Comparison of ENCODE assay signal across 23 cellular contexts in the genomic region with DNA sequence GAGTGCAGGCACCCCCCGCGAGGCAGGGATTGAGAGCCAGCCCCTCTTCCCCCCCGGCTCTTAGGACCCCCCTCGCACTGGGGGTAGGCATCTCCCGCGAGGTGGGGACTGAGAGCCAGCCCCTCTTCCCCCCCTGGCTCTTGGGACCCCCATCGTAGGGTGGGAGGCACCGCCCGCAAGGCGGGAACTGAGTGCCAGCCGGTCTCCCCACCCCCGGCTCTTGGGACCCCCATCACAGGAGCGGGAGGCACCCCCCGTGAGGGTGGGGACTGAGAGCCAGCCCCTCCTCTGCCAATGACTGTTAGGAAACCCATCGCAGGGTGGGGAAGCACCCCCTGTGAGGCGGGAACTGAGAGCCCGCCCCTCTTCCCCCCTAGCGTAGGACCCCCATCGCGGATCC.
"Had no signal": no experiment of that assay in that cellular context is flagged by ENCODE, and none has a peak within 500 bp of the region (broad histone marks: within the 10 kb centered on the region; RNA-seq: fewer than 3 reads in every experiment).

No MANE protein-coding gene starts in this region.

- H3K4me3 Mint-ChIP-seq: immature natural killer cell; memory B cell; naive thymus-derived CD4-positive, alpha-beta T cell; natural killer cell treated with Interleukin-12 subunit alpha and Interleukin-12 subunit beta and Interleukin-15 and Interleukin-18, amount 100 ng/mL, for 72 hours; stimulated activated effector memory CD8-positive, alpha-beta T cell treated with anti-CD3 and anti-CD28 coated beads, Interleukin-12 subunit alpha, Interleukin-12 subunit beta, amount 100 ng/mL, for 72 hours had no signal

- H3K4me1 Mint-ChIP-seq: immature natural killer cell; memory B cell; naive thymus-derived CD4-positive, alpha-beta T cell; stimulated activated effector memory CD8-positive, alpha-beta T cell treated with anti-CD3 and anti-CD28 coated beads, Interleukin-12 subunit alpha, Interleukin-12 subunit beta, amount 100 ng/mL, for 72 hours had no signal

- H3K9me3 ChIP-seq: ovary, testis, thyroid gland, transverse colon, upper lobe of right lung, uterus had no signal

- H3K27ac ChIP-seq: left ventricle myocardium inferior, ovary, right atrium auricular region, skin epidermis, stomach, testis, thyroid gland, transverse colon, upper lobe of right lung, uterus had no signal

- H3K36me3 ChIP-seq: left ventricle myocardium inferior, ovary, right atrium auricular region, stomach, thyroid gland, transverse colon, upper lobe of right lung, uterus had no signal

- H3K27me3 Mint-ChIP-seq: memory B cell; naive thymus-derived CD4-positive, alpha-beta T cell; natural killer cell treated with Interleukin-12 subunit alpha and Interleukin-12 subunit beta and Interleukin-15 and Interleukin-18, amount 100 ng/mL, for 72 hours; progenitor cell of endocrine pancreas had no signal

- H3K4me1 ChIP-seq: left ventricle myocardium inferior, right atrium auricular region, stomach, testis, thyroid gland, transverse colon, upper lobe of right lung, uterus had no signal

- DNase-seq: head of caudate nucleus; hypothalamus; immature natural killer cell; left ventricle myocardium inferior; midbrain; mucosa of descending colon; naive thymus-derived CD4-positive, alpha-beta T cell; ovary; stimulated activated CD4-positive, alpha-beta T cell treated with anti-CD3 and anti-CD28 coated beads, Interleukin-4, amount 100 ng/mL, for 24 hours; stimulated activated naive CD4-positive, alpha-beta T cell; stomach; testis; thyroid gland; transverse colon; upper lobe of right lung; uterus had no signal

- ATAC-seq: mucosa of descending colon; naive thymus-derived CD4-positive, alpha-beta T cell; natural killer cell treated with Interleukin-12 subunit alpha and Interleukin-12 subunit beta and Interleukin-15 and Interleukin-18, amount 100 ng/mL, for 72 hours; sciatic nerve; stimulated activated effector memory CD8-positive, alpha-beta T cell treated with anti-CD3 and anti-CD28 coated beads, Interleukin-12 subunit alpha, Interleukin-12 subunit beta, amount 100 ng/mL, for 72 hours; upper lobe of right lung had no signal

- H3K36me3 Mint-ChIP-seq: immature natural killer cell; memory B cell; naive thymus-derived CD4-positive, alpha-beta T cell; stimulated activated effector memory CD8-positive, alpha-beta T cell treated with anti-CD3 and anti-CD28 coated beads, Interleukin-12 subunit alpha, Interleukin-12 subunit beta, amount 100 ng/mL, for 72 hours had no signal

- H3K4me3 ChIP-seq: left ventricle myocardium inferior, mucosa of descending colon, ovary, right atrium auricular region, skin epidermis, stomach, testis, thyroid gland, transverse colon, upper lobe of right lung, uterus had no signal

- H3K27me3 ChIP-seq: ovary, right atrium auricular region, stomach, testis, thyroid gland, transverse colon, upper lobe of right lung, uterus had no signal

- H3K27ac Mint-ChIP-seq: immature natural killer cell; memory B cell; naive thymus-derived CD4-positive, alpha-beta T cell; natural killer cell treated with Interleukin-12 subunit alpha and Interleukin-12 subunit beta and Interleukin-15 and Interleukin-18, amount 100 ng/mL, for 72 hours; progenitor cell of endocrine pancreas; stimulated activated effector memory CD8-positive, alpha-beta T cell treated with anti-CD3 and anti-CD28 coated beads, Interleukin-12 subunit alpha, Interleukin-12 subunit beta, amount 100 ng/mL, for 72 hours had no signal
